8 cellular contexts compared by ENCODE assay signal in genomic region chr17:50151041-50151936, GRCh38.
A peak's percentile ranks its signal among the peaks of the same experiment; 100 is the strongest.
DNase-seq lines count a peak whose midpoint lies in the region; ATAC-seq and TF ChIP-seq lines count a peak whose summit lies in the region.

No MANE protein-coding gene starts in this region.

- no peaks in the 10 kb centered on the region for H3K36me3 ChIP-seq in neuron (ENCODE audit: insufficient read depth, low read length)
- no peaks in the 10 kb centered on the region for H3K36me3 ChIP-seq in stomach smooth muscle (ENCODE audit: control insufficient read depth in 2 of 2, insufficient read depth in 2 of 2, low read length in 2 of 2)

- H3K4me1 ChIP-seq in neuron (ENCODE audit: insufficient read depth, low read length) (peaks cover 39% of the 10 kb centered on the region), stomach smooth muscle (ENCODE audit: control insufficient read depth, insufficient read depth, low read length) (peaks cover 72% of the 10 kb centered on the region)

- peak; percentile 40 for ATAC-seq in GM21529 (IDR thresholded peaks at IDR 0.05; ENCODE audit: unreplicated experiment)

- H3K4me3 ChIP-seq in LNCaP clone FGC (ENCODE audit: low read depth, low read length) = peak overlapping the region; percentile 82
- peak overlapping the region; percentile 69 for H3K4me3 ChIP-seq in neuron (ENCODE audit: low read length)
- peak overlapping the region; percentile 67 to 79 for H3K4me3 ChIP-seq in stomach smooth muscle (ENCODE audit: low read length in 2 of 2)

- peak overlapping the region; percentile 82 for H3K27ac ChIP-seq in stomach smooth muscle (ENCODE audit: low read length)

- no peak overlapping the region for H2AFZ ChIP-seq in neuron (ENCODE audit: low read depth, low read length)

- H3K9ac ChIP-seq in stomach smooth muscle (ENCODE audit: low read length in 2 of 2) = peak overlapping the region; percentile 50 to 62

- TF ChIP-seq CTCF in LNCaP clone FGC (IDR thresholded peaks at IDR 0.05; ENCODE audit: control insufficient read depth, extremely low read depth, insufficient read depth) = peak; percentile 48

- DNase-seq in DMS 273 (lab: John Stamatoyannopoulos, UW; ENCODE audit: unreplicated experiment) (peak; percentile 96), LNCaP clone FGC (ENCODE audit: low read depth) (peak; percentile 70), SHP77 treated with DMSO at 0.1 percent for 48 hours (lab: John Stamatoyannopoulos, UW) (peak; percentile 77), foreskin melanocyte (peak; percentile 92)
- peak; percentile 57 to 74 (median 68) for DNase-seq in activated naive CD4-positive, alpha-beta T cell (lab: John Stamatoyannopoulos, UW)

- no peaks in the 10 kb centered on the region for H3K27me3 ChIP-seq in neuron (ENCODE audit: insufficient read depth, low read length)
- no peaks in the 10 kb centered on the region for H3K27me3 ChIP-seq in stomach smooth muscle (ENCODE audit: control insufficient read depth in 1 of 2, insufficient read depth in 2 of 2, low read length in 2 of 2)

- H3K9me3 ChIP-seq in neuron (ENCODE audit: low read length) (no peaks in the 10 kb centered on the region), stomach smooth muscle (ENCODE audit: control insufficient read depth in 2 of 2, low read length in 2 of 2) (no peaks in the 10 kb centered on the region)

Comparison
In these comparisons a context has a peak if more than half of its experiments do, and no peak if none do; other contexts are left out.
1. Peak in every context shown above with its lines: DNase-seq, ATAC-seq, H3K4me3 ChIP-seq and H3K27ac ChIP-seq.